Comparison of ENCODE assay signal across 2 cellular contexts in genomic region chr16:67148656-67149275, GRCh38.
TF ChIP-seq lines count a peak whose summit lies in the region.

No MANE protein-coding gene starts in this region.

TF ChIP-seq in WTC11, 78 proteins besides CTCF, POLR2A, EP300 and RAD21:
- TF ChIP-seq TP53 (CRISPR knock-in tag; IDR thresholded peaks at IDR 0.05) (no peak), ERG (CRISPR knock-in tag; IDR thresholded peaks at IDR 0.05) (no peak), PRRX2 (CRISPR knock-in tag; IDR thresholded peaks at IDR 0.05) (no peak), USF2 (CRISPR knock-in tag; IDR thresholded peaks at IDR 0.05) (no peak), E2F4 (CRISPR knock-in tag; IDR thresholded peaks at IDR 0.05; ENCODE audit: borderline replicate concordance, low read depth) (no peak), HMGA2 (CRISPR knock-in tag; IDR thresholded peaks at IDR 0.05) (no peak), GRHL2 (CRISPR knock-in tag; IDR thresholded peaks at IDR 0.05; ENCODE audit: insufficient replicate concordance, severe bottlenecking) (no peak), ZNF512 (CRISPR knock-in tag; IDR thresholded peaks at IDR 0.05; ENCODE audit: borderline replicate concordance) (no peak), ZNF396 (CRISPR knock-in tag; IDR thresholded peaks at IDR 0.05; ENCODE audit: borderline replicate concordance) (no peak), SMAD3 (CRISPR knock-in tag; IDR thresholded peaks at IDR 0.05; ENCODE audit: borderline replicate concordance) (no peak), ZNF138 (CRISPR knock-in tag; conservative IDR thresholded peaks at IDR 0.05) (no peak), AFF4 (CRISPR knock-in tag; IDR thresholded peaks at IDR 0.05; ENCODE audit: borderline replicate concordance) (no peak), NR1H2 (CRISPR knock-in tag; IDR thresholded peaks at IDR 0.05) (no peak), JAZF1 (CRISPR knock-in tag; IDR thresholded peaks at IDR 0.05) (no peak), ATF1 (CRISPR knock-in tag; IDR thresholded peaks at IDR 0.05) (no peak), ZBTB43 (CRISPR knock-in tag; IDR thresholded peaks at IDR 0.05) (no peak)
TF ChIP-seq in WTC11: peak in this region for 0.

TF ChIP-seq in HepG2, 621 proteins besides CTCF, POLR2A, EP300 and RAD21:
- no peak for TF ChIP-seq CREB1 (IDR thresholded peaks at IDR 0.05)
- TF ChIP-seq CREB1 (CRISPR knock-in tag; IDR thresholded peaks at IDR 0.05) = no peak
- peak; percentile 21; the same call in 1 of the 2 replicates for TF ChIP-seq ZNF841 (CRISPR knock-in tag; IDR thresholded peaks at IDR 0.05; ENCODE audit: borderline replicate concordance)
- TF ChIP-seq FOXO4 (CRISPR knock-in tag; conservative IDR thresholded peaks at IDR 0.05) = no peak
- peak; percentile 66; the same call in 1 of the 2 replicates for TF ChIP-seq POLR2AphosphoS2 (IDR thresholded peaks at IDR 0.05; ENCODE audit: low read depth, low read length)
- 0 out of 2 replicates have a peak, but pooled peaks have one; percentile 4 for TF ChIP-seq ZNF350 (CRISPR knock-in tag; IDR thresholded peaks at IDR 0.05; ENCODE audit: borderline replicate concordance, low read depth)
- peak; percentile 90 for TF ChIP-seq ZBTB33 (CRISPR knock-in tag; IDR thresholded peaks at IDR 0.05)
- no peak for TF ChIP-seq TOE1 (CRISPR knock-in tag; IDR thresholded peaks at IDR 0.05)
- TF ChIP-seq ZNF142 (CRISPR knock-in tag; IDR thresholded peaks at IDR 0.05) = 0 out of 2 replicates have a peak, but pooled peaks have one; percentile 18
- no peak for TF ChIP-seq ZNF576 (CRISPR knock-in tag; IDR thresholded peaks at IDR 0.05)
- no peak for TF ChIP-seq ZBTB40 (IDR thresholded peaks at IDR 0.05)
- 0 out of 2 replicates have a peak, but pooled peaks have one; percentile 7 for TF ChIP-seq ZBTB40 (CRISPR knock-in tag; IDR thresholded peaks at IDR 0.05)
- 0 out of 2 replicates have a peak, but pooled peaks have one; percentile 28 for TF ChIP-seq TEAD2 (CRISPR knock-in tag; IDR thresholded peaks at IDR 0.05)
- 0 out of 2 replicates have a peak, but pooled peaks have one; percentile 3 for TF ChIP-seq MED1 (CRISPR knock-in tag; IDR thresholded peaks at IDR 0.05)
- peak; percentile 78; the same call in 1 of the 2 replicates for TF ChIP-seq ZC3H13 (CRISPR knock-in tag; IDR thresholded peaks at IDR 0.05)
- TF ChIP-seq RXRB (CRISPR knock-in tag; IDR thresholded peaks at IDR 0.05; ENCODE audit: borderline replicate concordance) = no peak
- peak; percentile 10; the same call in 1 of the 2 replicates for TF ChIP-seq SP2 (CRISPR knock-in tag; IDR thresholded peaks at IDR 0.05)
- TF ChIP-seq MZF1 (CRISPR knock-in tag; IDR thresholded peaks at IDR 0.05; ENCODE audit: borderline replicate concordance) = no peak
- 0 out of 2 replicates have a peak, but pooled peaks have one; percentile 18 for TF ChIP-seq THAP9 (CRISPR knock-in tag; IDR thresholded peaks at IDR 0.05; ENCODE audit: borderline replicate concordance)
- TF ChIP-seq ZBTB14 (CRISPR knock-in tag; IDR thresholded peaks at IDR 0.05) = no peak
- no peak for TF ChIP-seq RBFOX2 (IDR thresholded peaks at IDR 0.05; ENCODE audit: low read depth, low read length)
- no peak for TF ChIP-seq SIX4 (CRISPR knock-in tag; IDR thresholded peaks at IDR 0.05)
- TF ChIP-seq ARNT2 (CRISPR knock-in tag; IDR thresholded peaks at IDR 0.05; ENCODE audit: low read depth) = peak; percentile 46; the same call in 1 of the 2 replicates
- TF ChIP-seq MATR3 (CRISPR knock-in tag; IDR thresholded peaks at IDR 0.05) = no peak
